8 cellular contexts compared by ENCODE assay signal in genomic region chr1:209354111-209354839, GRCh38.
DNase-seq lines count a peak whose midpoint lies in the region; ATAC-seq, FAIRE-seq and TF ChIP-seq lines count a peak whose summit lies in the region.

No MANE protein-coding gene starts in this region.

- H3K4me1 Mint-ChIP-seq in WTC11: peaks cover 61% of the 10 kb centered on the region

- ATAC-seq in GM18861 (IDR thresholded peaks at IDR 0.05; ENCODE audit: unreplicated experiment): peak; percentile 82
- ATAC-seq in HG03342 (IDR thresholded peaks at IDR 0.05; ENCODE audit: unreplicated experiment): peak; percentile 96
- peak; percentile 90 for ATAC-seq in WTC11
- ATAC-seq in HepG2: peak; percentile 97

- TF ChIP-seq EP300 in HepG2 (IDR thresholded peaks at IDR 0.05; ENCODE audit: low read depth in 2 of 2, low read length in 2 of 2): no peak
- TF ChIP-seq EP300 in HepG2 (CRISPR knock-in tag; IDR thresholded peaks at IDR 0.05; ENCODE audit: borderline replicate concordance): no peak

- no peaks in the 10 kb centered on the region for H4K20me1 ChIP-seq in HepG2 (ENCODE audit: insufficient read depth, low read length)

- intact Hi-C loops in HepG2 (cut with micrococcal nuclease; ENCODE audit: unreplicated experiment): loop anchor here (10.0 kb wide), 1 partner anchor 999 kb away; no protein-coding TSS in a partner anchor

- H3K79me2 ChIP-seq in HepG2 (ENCODE audit: insufficient read depth, low read length): no peaks in the 10 kb centered on the region

- no peaks in the 10 kb centered on the region for H3K9me3 ChIP-seq in HepG2 (ENCODE audit: low read length)

- in situ Hi-C loops in HepG2 (cut with HindIII; ENCODE audit: extremely low pct_ligation_motif_present, low pct_unique_long_range_greater_than_20kb): no loop called here

- POLR2A ChIA-PET in WTC11 (lab: Charles Lee): no interaction called here
- POLR2A ChIA-PET in HepG2 (lab: Yijun Ruan, JAX): no interaction called here

- no peak overlapping the region for H3K4me3 Mint-ChIP-seq in WTC11

- no peak overlapping the region for H3K4me2 ChIP-seq in HepG2 (ENCODE audit: low read depth, low read length)

- no peaks in the 10 kb centered on the region for H3K36me3 Mint-ChIP-seq in WTC11

- WGBS in HepG2 (ENCODE audit: low lambda C conversion rate): 62% methylated on average over 19 of the region's 20 CpGs

- H3K9me3 Mint-ChIP-seq in WTC11: 0 out of 2 replicates have a peak, but pooled peaks cover 4% of the 10 kb centered on the region

- no peak for TF ChIP-seq POLR2A in HepG2 (IDR thresholded peaks at IDR 0.05; ENCODE audit: insufficient read depth in 1 of 2, low read depth in 2 of 2, low read length in 2 of 2)

- peak overlapping the region; percentile 44; the same call in 1 of the 2 replicates for H3K27ac Mint-ChIP-seq in WTC11

- H2AFZ ChIP-seq in HepG2 (ENCODE audit: low read length): no peak overlapping the region

- no peaks in the 10 kb centered on the region for H3K27me3 ChIP-seq in HepG2 (ENCODE audit: control insufficient read depth in 1 of 2, insufficient read depth in 2 of 2, low read length in 2 of 2)

- no peak overlapping the region for H3K27ac ChIP-seq in HepG2 (ENCODE audit: extremely low read length, insufficient read depth, low read length)

- no peaks in the 10 kb centered on the region for H3K4me1 ChIP-seq in HepG2 (ENCODE audit: insufficient read depth, low read length)

- peak; percentile 87 for DNase-seq in AG08395 (ENCODE audit: low spot score)
- DNase-seq in NCI-H2227 treated with DMSO at 0.1 percent for 48 hours (lab: John Stamatoyannopoulos, UW): peak; percentile 89
- DNase-seq in WTC11 (ENCODE audit: low spot score): peak; percentile 83
- DNase-seq in dedifferentiated amniotic fluid mesenchymal stem cell (ENCODE audit: extremely low spot score): peak; percentile 87
- peak; percentile 59 for DNase-seq in HepG2 (ENCODE audit: low spot score)
- DNase-seq in stimulated activated CD4-positive, alpha-beta T cell treated with anti-CD3 and anti-CD28 coated beads, TNF-alpha, amount 100 ng/mL, for 24 hours (ENCODE audit: low read depth in 3 of 3): peak; percentile 11 to 47 (median 27)

- TF ChIP-seq CTCF in WTC11 (IDR thresholded peaks at IDR 0.05) (peak; percentile 84), HepG2 (CRISPR knock-in tag; IDR thresholded peaks at IDR 0.05) (peak; percentile 75)

- peak; percentile 80 for FAIRE-seq in HepG2 (lab: Jason Lieb, UNC)

- 0 out of 2 replicates have a peak, but pooled peaks have one; percentile 32 for TF ChIP-seq RAD21 in HepG2 (CRISPR knock-in tag; IDR thresholded peaks at IDR 0.05)

- no peaks in the 10 kb centered on the region for H3K27me3 Mint-ChIP-seq in WTC11 (ENCODE audit: low read depth)

- BruUV-seq in HepG2 (replicated peaks; lab: Mats Ljungman, UMichigan): no TSS peak

- H3K4me3 ChIP-seq in HepG2 (replicated peaks in 1 of 3; ENCODE audit: insufficient read depth in 1 of 3, low read depth in 2 of 3, low read length in 3 of 3): no peak overlapping the region

- H3K36me3 ChIP-seq in HepG2 (replicated peaks in 1 of 2; ENCODE audit: control insufficient read depth in 1 of 2, insufficient read depth in 2 of 2, low read length in 2 of 2): no peaks in the 10 kb centered on the region

- no peak overlapping the region for H3K9ac ChIP-seq in HepG2 (ENCODE audit: insufficient read depth, low read depth, low read length)

- CTCF ChIA-PET in WTC11 (lab: Charles Lee) (interaction anchor here (0.5 to 2.8 kb wide), 41 partner anchors 9 to 1110 kb away, joined by 3 to 34 read pairs (median 5); partner anchors contain the start of gene PLXNA2), HepG2 (lab: Yijun Ruan, JAX; ENCODE audit: low intra/inter-chr PET ratio, low total read pairs) (no interaction called here)

TF ChIP-seq in WTC11, 78 proteins besides CTCF, POLR2A, EP300 and RAD21 (continues in another document):
- TF ChIP-seq ZNF425 (CRISPR knock-in tag; conservative IDR thresholded peaks at IDR 0.05): no peak
- no peak for TF ChIP-seq AFF4 (CRISPR knock-in tag; IDR thresholded peaks at IDR 0.05; ENCODE audit: borderline replicate concordance)

TF ChIP-seq in HepG2, 621 proteins besides CTCF, POLR2A, EP300 and RAD21:
- peak; percentile 49 for TF ChIP-seq STAG1 (CRISPR knock-in tag; IDR thresholded peaks at IDR 0.05)
- peak; percentile 36; the same call in 1 of the 2 replicates for TF ChIP-seq ZFX (CRISPR knock-in tag; IDR thresholded peaks at IDR 0.05; ENCODE audit: low read depth)
- TF ChIP-seq SMC3 (IDR thresholded peaks at IDR 0.05; ENCODE audit: low read length): peak; percentile 12; the same call in 1 of the 2 replicates
- TF ChIP-seq ZKSCAN5 (CRISPR knock-in tag; IDR thresholded peaks at IDR 0.05): no peak
- peak; percentile 100 for TF ChIP-seq ZNF276 (CRISPR knock-in tag; IDR thresholded peaks at IDR 0.05; ENCODE audit: low read depth)
- TF ChIP-seq XRCC5 (optimal IDR thresholded peaks at IDR 0.05; ENCODE audit: low read length): peak; percentile 77
TF ChIP-seq in HepG2: peak in this region for 5.

Comparison
In these comparisons a context has a peak if more than half of its experiments do, and no peak if none do; other contexts are left out.
1. DNase-seq: peak in every context shown above with its lines; median percentile 89 in NCI-H2227 treated with DMSO at 0.1 percent for 48 hours; 87 in AG08395; 87 in dedifferentiated amniotic fluid mesenchymal stem cell; 83 in WTC11; 59 in HepG2; 27 in stimulated activated CD4-positive, alpha-beta T cell treated with anti-CD3 and anti-CD28 coated beads, TNF-alpha, amount 100 ng/mL, for 24 hours.